Comparison of ENCODE assay signal across 24 cellular contexts in genomic region chr16:76474048-76474447, GRCh38.
"Had no signal": no experiment of that assay in that cellular context is flagged by ENCODE, and none has a peak within 500 bp of the region (broad histone marks: within the 10 kb centered on the region; RNA-seq: fewer than 3 reads in every experiment).

No MANE protein-coding gene starts in this region.

- H3K27me3 Mint-ChIP-seq: activated T-cell treated with anti-CD3 and anti-CD28 coated beads, Interleukin-2, amount 50 U/mL, for 24 hours had no signal

- H3K4me3 ChIP-seq: breast epithelium, MG63, PC-9 had no signal

- ATAC-seq: activated CD8-positive, alpha-beta T cell treated with anti-CD3 and anti-CD28 coated beads, Interleukin-2, amount 10 ng/mL, durations not matched to agents 7 days and 5 days had no signal

- DNase-seq: activated CD4-positive, alpha-beta T cell treated with anti-CD3 and anti-CD28 coated beads for 48 hours; activated CD4-positive, alpha-beta T cell treated with anti-CD3 and anti-CD28 coated beads, Interleukin-2, amount 50 U/mL, for 4 hours; activated CD4-positive, CD25-positive, alpha-beta regulatory T cell treated with anti-CD3 and anti-CD28 coated beads, Interleukin-2, amount 50 U/mL, for 72 hours; activated CD8-positive, alpha-beta T cell treated with anti-CD3 and anti-CD28 coated beads, Interleukin-2, amount 10 ng/mL, durations not matched to agents 7 days and 5 days; activated effector memory CD4-positive, alpha-beta T cell treated with Interleukin-2 at 50 U/mL for 16 hours; activated naive CD4-positive, alpha-beta T cell; activated T-cell treated with anti-CD3 and anti-CD28 coated beads, Interleukin-2, amount 50 U/mL, for 24 hours; aorta; caudate nucleus; MG63; MV-4-11; NCI-H1092 treated with DMSO at 0.1 percent for 48 hours; NCI-H1417 treated with DMSO at 0.1 percent for 48 hours; NCI-H1694 treated with DMSO at 0.1 percent for 48 hours; NCI-H2029 treated with DMSO at 0.1 percent for 48 hours; NCI-H345; NCI-H510A; NCI-H526 treated with DMSO at 0.1 percent for 48 hours; PC-9; SHP77 treated with DMSO at 0.1 percent for 48 hours had no signal

- H3K9me3 ChIP-seq: breast epithelium, MG63 had no signal

- H3K36me3 ChIP-seq: breast epithelium, MG63 had no signal

- H3K9me3 Mint-ChIP-seq: activated naive CD4-positive, alpha-beta T cell treated with anti-CD3 and anti-CD28 coated beads, Interleukin-2, amount 50 U/mL, for 24 hours had no signal

- H3K4me1 Mint-ChIP-seq: activated naive CD4-positive, alpha-beta T cell treated with anti-CD3 and anti-CD28 coated beads, Interleukin-2, amount 50 U/mL, for 24 hours had no signal

- H3K36me3 Mint-ChIP-seq: activated naive CD4-positive, alpha-beta T cell treated with anti-CD3 and anti-CD28 coated beads, Interleukin-2, amount 50 U/mL, for 24 hours had no signal

- H3K4me2 ChIP-seq: PC-9 had no signal

- H3K27ac Mint-ChIP-seq: activated CD8-positive, alpha-beta T cell treated with anti-CD3 and anti-CD28 coated beads, Interleukin-2, amount 10 ng/mL, durations not matched to agents 7 days and 5 days; activated naive CD4-positive, alpha-beta T cell treated with anti-CD3 and anti-CD28 coated beads, Interleukin-2, amount 50 U/mL, for 24 hours; activated T-cell treated with anti-CD3 and anti-CD28 coated beads, Interleukin-2, amount 50 U/mL, for 24 hours; activated T-helper 1 cell treated with anti-CD3 and anti-CD28 coated beads, Interleukin-12 subunit alpha, Interleukin-12 subunit beta, Interleukin-2, Interleukin-4 antibody, amounts not matched to agents 30 ng/mL and 10 ng/mL and 1 ng/mL, durations not matched to agents 14 hours and 24 hours and 36 hours; T-helper 1 cell treated with Interleukin-12 subunit alpha and Interleukin-12 subunit beta and Interleukin-4 antibody, amounts not matched to agents 30 μg/mL and 1 μg/mL, for 36 hours had no signal

- H3K4me1 ChIP-seq: breast epithelium had no signal

- H3K4me3 Mint-ChIP-seq: activated CD8-positive, alpha-beta T cell treated with anti-CD3 and anti-CD28 coated beads, Interleukin-2, amount 10 ng/mL, durations not matched to agents 7 days and 5 days; activated naive CD4-positive, alpha-beta T cell treated with anti-CD3 and anti-CD28 coated beads, Interleukin-2, amount 50 U/mL, for 24 hours; activated T-cell treated with anti-CD3 and anti-CD28 coated beads, Interleukin-2, amount 50 U/mL, for 24 hours; activated T-helper 1 cell treated with anti-CD3 and anti-CD28 coated beads, Interleukin-12 subunit alpha, Interleukin-12 subunit beta, Interleukin-2, Interleukin-4 antibody, amounts not matched to agents 30 ng/mL and 10 ng/mL and 1 ng/mL, durations not matched to agents 14 hours and 24 hours and 36 hours; T-helper 1 cell treated with Interleukin-12 subunit alpha and Interleukin-12 subunit beta and Interleukin-4 antibody, amounts not matched to agents 30 μg/mL and 1 μg/mL, for 36 hours had no signal

- H3K27me3 ChIP-seq: breast epithelium, MG63 had no signal

- H3K27ac ChIP-seq: breast epithelium, PC-9 had no signal

- H2AFZ ChIP-seq: PC-9 had no signal
